ENCODE assay signal across 1 cellular context in the genomic region with DNA sequence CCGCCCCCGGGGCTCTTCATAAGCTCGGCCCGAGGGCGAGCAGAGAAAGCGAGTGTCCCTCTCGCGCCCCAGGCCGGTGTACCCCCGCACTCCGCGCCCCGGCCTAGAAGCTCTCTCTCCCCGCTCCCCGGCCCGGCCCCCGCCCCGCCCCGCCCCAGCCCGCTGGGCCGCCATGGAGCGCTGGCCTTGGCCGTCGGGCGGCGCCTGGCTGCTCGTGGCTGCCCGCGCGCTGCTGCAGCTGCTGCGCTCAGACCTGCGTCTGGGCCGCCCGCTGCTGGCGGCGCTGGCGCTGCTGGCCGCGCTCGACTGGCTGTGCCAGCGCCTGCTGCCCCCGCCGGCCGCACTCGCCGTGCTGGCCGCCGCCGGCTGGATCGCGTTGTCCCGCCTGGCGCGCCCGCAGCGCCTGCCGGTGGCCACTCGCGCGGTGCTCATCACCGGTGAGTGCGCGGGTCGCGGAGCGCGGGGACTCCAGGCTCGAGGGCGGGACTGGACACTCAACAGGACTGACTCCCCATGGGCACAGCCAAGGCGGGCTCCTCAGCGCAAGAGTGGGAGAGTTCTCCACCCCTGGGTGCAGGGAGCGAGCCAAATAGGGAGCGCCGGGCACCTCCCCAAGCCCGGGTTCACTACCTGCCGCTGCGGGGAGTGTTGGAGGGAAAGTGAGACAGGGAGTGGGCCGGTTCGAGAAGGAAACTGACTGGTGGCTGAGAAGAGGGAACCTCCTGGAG.
TF ChIP-seq lines count a peak whose summit lies in the region.

A gene (plus strand): TSS at position 45 of the 728 bp plus-strand sequence. CDS start 128 bp downstream, at position 173.

TF ChIP-seq in HepG2, 621 proteins besides CTCF, POLR2A, EP300 and RAD21 (continued from another document and continues in another):
- TF ChIP-seq, protein P1, sequence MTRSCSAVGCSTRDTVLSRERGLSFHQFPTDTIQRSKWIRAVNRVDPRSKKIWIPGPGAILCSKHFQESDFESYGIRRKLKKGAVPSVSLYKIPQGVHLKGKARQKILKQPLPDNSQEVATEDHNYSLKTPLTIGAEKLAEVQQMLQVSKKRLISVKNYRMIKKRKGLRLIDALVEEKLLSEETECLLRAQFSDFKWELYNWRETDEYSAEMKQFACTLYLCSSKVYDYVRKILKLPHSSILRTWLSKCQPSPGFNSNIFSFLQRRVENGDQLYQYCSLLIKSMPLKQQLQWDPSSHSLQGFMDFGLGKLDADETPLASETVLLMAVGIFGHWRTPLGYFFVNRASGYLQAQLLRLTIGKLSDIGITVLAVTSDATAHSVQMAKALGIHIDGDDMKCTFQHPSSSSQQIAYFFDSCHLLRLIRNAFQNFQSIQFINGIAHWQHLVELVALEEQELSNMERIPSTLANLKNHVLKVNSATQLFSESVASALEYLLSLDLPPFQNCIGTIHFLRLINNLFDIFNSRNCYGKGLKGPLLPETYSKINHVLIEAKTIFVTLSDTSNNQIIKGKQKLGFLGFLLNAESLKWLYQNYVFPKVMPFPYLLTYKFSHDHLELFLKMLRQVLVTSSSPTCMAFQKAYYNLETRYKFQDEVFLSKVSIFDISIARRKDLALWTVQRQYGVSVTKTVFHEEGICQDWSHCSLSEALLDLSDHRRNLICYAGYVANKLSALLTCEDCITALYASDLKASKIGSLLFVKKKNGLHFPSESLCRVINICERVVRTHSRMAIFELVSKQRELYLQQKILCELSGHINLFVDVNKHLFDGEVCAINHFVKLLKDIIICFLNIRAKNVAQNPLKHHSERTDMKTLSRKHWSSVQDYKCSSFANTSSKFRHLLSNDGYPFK (CRISPR knock-in tag; IDR thresholded peaks at IDR 0.05; ENCODE audit: borderline replicate concordance) = no peak
- TF ChIP-seq KDM4B (CRISPR knock-in tag; IDR thresholded peaks at IDR 0.05) (peak; percentile 23; the same call in 1 of the 2 replicates), EEA1 (CRISPR knock-in tag; IDR thresholded peaks at IDR 0.05; ENCODE audit: borderline replicate concordance) (no peak), ZSCAN9 (CRISPR knock-in tag; IDR thresholded peaks at IDR 0.05; ENCODE audit: borderline replicate concordance) (no peak), RBM22 (optimal IDR thresholded peaks at IDR 0.05; ENCODE audit: low read length) (peak; percentile 32), ARHGAP35 (CRISPR knock-in tag; IDR thresholded peaks at IDR 0.05; ENCODE audit: borderline replicate concordance) (no peak), ZNF549 (CRISPR knock-in tag; IDR thresholded peaks at IDR 0.05) (no peak), SP1 (IDR thresholded peaks at IDR 0.05) (peak; percentile 57; the same call in 1 of the 2 replicates), SP1 (CRISPR knock-in tag; IDR thresholded peaks at IDR 0.05) (no peak; the same call in 1 of the 2 replicates), U2AF1 (optimal IDR thresholded peaks at IDR 0.05; ENCODE audit: low read depth, low read length) (peak; percentile 20), ZNF777 (CRISPR knock-in tag; IDR thresholded peaks at IDR 0.05) (peak; percentile 91), CC2D1A (CRISPR knock-in tag; IDR thresholded peaks at IDR 0.05) (no peak), ZNF839 (CRISPR knock-in tag; IDR thresholded peaks at IDR 0.05; ENCODE audit: borderline replicate concordance) (no peak; the same call in 1 of the 2 replicates), ZNF180 (CRISPR knock-in tag; IDR thresholded peaks at IDR 0.05; ENCODE audit: borderline replicate concordance, low read depth) (no peak), ZIK1 (CRISPR knock-in tag; IDR thresholded peaks at IDR 0.05; ENCODE audit: borderline replicate concordance, low read depth) (no peak), ZBTB21 (CRISPR knock-in tag; IDR thresholded peaks at IDR 0.05) (no peak), ZNF382 (CRISPR knock-in tag; IDR thresholded peaks at IDR 0.05; ENCODE audit: borderline replicate concordance) (no peak), ZFAT (CRISPR knock-in tag; conservative IDR thresholded peaks at IDR 0.05) (no peak), ZFX (CRISPR knock-in tag; IDR thresholded peaks at IDR 0.05; ENCODE audit: low read depth) (peak; percentile 62; the same call in 1 of the 2 replicates), SALL1 (CRISPR knock-in tag; IDR thresholded peaks at IDR 0.05) (0 out of 2 replicates have a peak, but pooled peaks have one; percentile 4), SMAD9 (CRISPR knock-in tag; IDR thresholded peaks at IDR 0.05) (no peak), MXI1 (IDR thresholded peaks at IDR 0.05; ENCODE audit: borderline replicate concordance, low read depth, low read length) (peak; percentile 19; the same call in 1 of the 3 replicates), ZNF792 (CRISPR knock-in tag; IDR thresholded peaks at IDR 0.05) (no peak), TSC22D2 (CRISPR knock-in tag; IDR thresholded peaks at IDR 0.05; ENCODE audit: borderline replicate concordance) (0 out of 2 replicates have a peak, but pooled peaks have one; percentile 34), ZNF44 (CRISPR knock-in tag; IDR thresholded peaks at IDR 0.05) (0 out of 2 replicates have a peak, but pooled peaks have one; percentile 52)
- TF ChIP-seq, protein P2, sequence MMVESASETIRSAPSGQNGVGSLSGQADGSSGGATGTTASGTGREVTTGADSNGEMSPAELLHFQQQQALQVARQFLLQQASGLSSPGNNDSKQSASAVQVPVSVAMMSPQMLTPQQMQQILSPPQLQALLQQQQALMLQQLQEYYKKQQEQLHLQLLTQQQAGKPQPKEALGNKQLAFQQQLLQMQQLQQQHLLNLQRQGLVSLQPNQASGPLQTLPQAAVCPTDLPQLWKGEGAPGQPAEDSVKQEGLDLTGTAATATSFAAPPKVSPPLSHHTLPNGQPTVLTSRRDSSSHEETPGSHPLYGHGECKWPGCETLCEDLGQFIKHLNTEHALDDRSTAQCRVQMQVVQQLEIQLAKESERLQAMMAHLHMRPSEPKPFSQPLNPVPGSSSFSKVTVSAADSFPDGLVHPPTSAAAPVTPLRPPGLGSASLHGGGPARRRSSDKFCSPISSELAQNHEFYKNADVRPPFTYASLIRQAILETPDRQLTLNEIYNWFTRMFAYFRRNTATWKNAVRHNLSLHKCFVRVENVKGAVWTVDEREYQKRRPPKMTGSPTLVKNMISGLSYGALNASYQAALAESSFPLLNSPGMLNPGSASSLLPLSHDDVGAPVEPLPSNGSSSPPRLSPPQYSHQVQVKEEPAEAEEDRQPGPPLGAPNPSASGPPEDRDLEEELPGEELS (CRISPR knock-in tag; IDR thresholded peaks at IDR 0.05) = no peak
- TF ChIP-seq, protein P3, sequence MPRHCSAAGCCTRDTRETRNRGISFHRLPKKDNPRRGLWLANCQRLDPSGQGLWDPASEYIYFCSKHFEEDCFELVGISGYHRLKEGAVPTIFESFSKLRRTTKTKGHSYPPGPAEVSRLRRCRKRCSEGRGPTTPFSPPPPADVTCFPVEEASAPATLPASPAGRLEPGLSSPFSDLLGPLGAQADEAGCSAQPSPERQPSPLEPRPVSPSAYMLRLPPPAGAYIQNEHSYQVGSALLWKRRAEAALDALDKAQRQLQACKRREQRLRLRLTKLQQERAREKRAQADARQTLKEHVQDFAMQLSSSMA (CRISPR knock-in tag; IDR thresholded peaks at IDR 0.05) = 0 out of 2 replicates have a peak, but pooled peaks have one; percentile 11
- TF ChIP-seq, protein P4, sequence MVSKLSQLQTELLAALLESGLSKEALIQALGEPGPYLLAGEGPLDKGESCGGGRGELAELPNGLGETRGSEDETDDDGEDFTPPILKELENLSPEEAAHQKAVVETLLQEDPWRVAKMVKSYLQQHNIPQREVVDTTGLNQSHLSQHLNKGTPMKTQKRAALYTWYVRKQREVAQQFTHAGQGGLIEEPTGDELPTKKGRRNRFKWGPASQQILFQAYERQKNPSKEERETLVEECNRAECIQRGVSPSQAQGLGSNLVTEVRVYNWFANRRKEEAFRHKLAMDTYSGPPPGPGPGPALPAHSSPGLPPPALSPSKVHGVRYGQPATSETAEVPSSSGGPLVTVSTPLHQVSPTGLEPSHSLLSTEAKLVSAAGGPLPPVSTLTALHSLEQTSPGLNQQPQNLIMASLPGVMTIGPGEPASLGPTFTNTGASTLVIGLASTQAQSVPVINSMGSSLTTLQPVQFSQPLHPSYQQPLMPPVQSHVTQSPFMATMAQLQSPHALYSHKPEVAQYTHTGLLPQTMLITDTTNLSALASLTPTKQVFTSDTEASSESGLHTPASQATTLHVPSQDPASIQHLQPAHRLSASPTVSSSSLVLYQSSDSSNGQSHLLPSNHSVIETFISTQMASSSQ (IDR thresholded peaks at IDR 0.05; ENCODE audit: low read depth) = no peak
- TF ChIP-seq, protein P4 (CRISPR knock-in tag; IDR thresholded peaks at IDR 0.05; ENCODE audit: borderline replicate concordance) = no peak
- TF ChIP-seq, protein P5, sequence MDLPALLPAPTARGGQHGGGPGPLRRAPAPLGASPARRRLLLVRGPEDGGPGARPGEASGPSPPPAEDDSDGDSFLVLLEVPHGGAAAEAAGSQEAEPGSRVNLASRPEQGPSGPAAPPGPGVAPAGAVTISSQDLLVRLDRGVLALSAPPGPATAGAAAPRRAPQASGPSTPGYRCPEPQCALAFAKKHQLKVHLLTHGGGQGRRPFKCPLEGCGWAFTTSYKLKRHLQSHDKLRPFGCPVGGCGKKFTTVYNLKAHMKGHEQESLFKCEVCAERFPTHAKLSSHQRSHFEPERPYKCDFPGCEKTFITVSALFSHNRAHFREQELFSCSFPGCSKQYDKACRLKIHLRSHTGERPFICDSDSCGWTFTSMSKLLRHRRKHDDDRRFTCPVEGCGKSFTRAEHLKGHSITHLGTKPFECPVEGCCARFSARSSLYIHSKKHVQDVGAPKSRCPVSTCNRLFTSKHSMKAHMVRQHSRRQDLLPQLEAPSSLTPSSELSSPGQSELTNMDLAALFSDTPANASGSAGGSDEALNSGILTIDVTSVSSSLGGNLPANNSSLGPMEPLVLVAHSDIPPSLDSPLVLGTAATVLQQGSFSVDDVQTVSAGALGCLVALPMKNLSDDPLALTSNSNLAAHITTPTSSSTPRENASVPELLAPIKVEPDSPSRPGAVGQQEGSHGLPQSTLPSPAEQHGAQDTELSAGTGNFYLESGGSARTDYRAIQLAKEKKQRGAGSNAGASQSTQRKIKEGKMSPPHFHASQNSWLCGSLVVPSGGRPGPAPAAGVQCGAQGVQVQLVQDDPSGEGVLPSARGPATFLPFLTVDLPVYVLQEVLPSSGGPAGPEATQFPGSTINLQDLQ (CRISPR knock-in tag; IDR thresholded peaks at IDR 0.05) = 0 out of 2 replicates have a peak, but pooled peaks have one; percentile 52
- TF ChIP-seq, protein P6, sequence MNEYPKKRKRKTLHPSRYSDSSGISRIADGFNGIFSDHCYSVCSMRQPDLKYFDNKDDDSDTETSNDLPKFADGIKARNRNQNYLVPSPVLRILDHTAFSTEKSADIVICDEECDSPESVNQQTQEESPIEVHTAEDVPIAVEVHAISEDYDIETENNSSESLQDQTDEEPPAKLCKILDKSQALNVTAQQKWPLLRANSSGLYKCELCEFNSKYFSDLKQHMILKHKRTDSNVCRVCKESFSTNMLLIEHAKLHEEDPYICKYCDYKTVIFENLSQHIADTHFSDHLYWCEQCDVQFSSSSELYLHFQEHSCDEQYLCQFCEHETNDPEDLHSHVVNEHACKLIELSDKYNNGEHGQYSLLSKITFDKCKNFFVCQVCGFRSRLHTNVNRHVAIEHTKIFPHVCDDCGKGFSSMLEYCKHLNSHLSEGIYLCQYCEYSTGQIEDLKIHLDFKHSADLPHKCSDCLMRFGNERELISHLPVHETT (CRISPR knock-in tag; conservative IDR thresholded peaks at IDR 0.05) = no peak
- TF ChIP-seq, protein P7, sequence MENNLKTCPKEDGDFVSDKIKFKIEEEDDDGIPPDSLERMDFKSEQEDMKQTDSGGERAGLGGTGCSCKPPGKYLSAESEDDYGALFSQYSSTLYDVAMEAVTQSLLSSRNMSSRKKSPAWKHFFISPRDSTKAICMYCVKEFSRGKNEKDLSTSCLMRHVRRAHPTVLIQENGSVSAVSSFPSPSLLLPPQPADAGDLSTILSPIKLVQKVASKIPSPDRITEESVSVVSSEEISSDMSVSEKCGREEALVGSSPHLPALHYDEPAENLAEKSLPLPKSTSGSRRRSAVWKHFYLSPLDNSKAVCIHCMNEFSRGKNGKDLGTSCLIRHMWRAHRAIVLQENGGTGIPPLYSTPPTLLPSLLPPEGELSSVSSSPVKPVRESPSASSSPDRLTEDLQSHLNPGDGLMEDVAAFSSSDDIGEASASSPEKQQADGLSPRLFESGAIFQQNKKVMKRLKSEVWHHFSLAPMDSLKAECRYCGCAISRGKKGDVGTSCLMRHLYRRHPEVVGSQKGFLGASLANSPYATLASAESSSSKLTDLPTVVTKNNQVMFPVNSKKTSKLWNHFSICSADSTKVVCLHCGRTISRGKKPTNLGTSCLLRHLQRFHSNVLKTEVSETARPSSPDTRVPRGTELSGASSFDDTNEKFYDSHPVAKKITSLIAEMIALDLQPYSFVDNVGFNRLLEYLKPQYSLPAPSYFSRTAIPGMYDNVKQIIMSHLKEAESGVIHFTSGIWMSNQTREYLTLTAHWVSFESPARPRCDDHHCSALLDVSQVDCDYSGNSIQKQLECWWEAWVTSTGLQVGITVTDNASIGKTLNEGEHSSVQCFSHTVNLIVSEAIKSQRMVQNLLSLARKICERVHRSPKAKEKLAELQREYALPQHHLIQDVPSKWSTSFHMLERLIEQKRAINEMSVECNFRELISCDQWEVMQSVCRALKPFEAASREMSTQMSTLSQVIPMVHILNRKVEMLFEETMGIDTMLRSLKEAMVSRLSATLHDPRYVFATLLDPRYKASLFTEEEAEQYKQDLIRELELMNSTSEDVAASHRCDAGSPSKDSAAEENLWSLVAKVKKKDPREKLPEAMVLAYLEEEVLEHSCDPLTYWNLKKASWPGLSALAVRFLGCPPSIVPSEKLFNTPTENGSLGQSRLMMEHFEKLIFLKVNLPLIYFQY (CRISPR knock-in tag; IDR thresholded peaks at IDR 0.05; ENCODE audit: borderline replicate concordance) = 0 out of 2 replicates have a peak, but pooled peaks have one; percentile 22
- TF ChIP-seq, protein P8, sequence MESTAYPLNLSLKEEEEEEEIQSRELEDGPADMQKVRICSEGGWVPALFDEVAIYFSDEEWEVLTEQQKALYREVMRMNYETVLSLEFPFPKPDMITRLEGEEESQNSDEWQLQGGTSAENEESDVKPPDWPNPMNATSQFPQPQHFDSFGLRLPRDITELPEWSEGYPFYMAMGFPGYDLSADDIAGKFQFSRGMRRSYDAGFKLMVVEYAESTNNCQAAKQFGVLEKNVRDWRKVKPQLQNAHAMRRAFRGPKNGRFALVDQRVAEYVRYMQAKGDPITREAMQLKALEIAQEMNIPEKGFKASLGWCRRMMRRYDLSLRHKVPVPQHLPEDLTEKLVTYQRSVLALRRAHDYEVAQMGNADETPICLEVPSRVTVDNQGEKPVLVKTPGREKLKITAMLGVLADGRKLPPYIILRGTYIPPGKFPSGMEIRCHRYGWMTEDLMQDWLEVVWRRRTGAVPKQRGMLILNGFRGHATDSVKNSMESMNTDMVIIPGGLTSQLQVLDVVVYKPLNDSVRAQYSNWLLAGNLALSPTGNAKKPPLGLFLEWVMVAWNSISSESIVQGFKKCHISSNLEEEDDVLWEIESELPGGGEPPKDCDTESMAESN (CRISPR knock-in tag; conservative IDR thresholded peaks at IDR 0.05) = no peak
